Comparison of ENCODE assay signal across 17 cellular contexts in the genomic region with DNA sequence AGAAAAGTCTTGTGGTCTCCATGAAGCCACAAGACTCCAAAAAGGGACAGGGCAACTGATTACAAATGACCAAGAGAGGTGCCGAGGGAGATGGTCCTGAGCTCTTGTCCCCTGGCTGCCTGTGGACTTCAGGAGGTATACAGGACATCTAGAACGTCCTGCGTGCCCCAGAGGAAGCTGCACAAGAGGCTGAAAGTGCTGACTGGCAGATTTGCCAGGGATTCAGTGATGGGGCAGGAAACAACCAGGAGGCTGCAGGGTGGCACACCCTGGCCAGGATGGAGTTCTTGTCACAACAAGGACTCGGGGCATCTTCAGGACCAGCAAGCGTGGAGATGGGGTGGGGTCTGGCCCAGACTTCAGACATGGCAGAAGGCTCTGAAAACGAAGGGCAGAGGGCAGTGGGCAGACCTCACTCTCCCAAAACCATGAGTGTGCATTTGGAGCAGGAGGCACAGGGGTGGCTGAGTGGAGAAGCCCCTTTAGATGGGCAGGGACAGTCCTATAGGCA. TPM values are rescaled to one million over a fixed set of nuclear protein-coding genes. Genes with fewer than 3 reads are reported as not detected.
A peak's percentile ranks its signal among the peaks of the same experiment; 100 is the strongest.
DNase-seq lines count a peak whose midpoint lies in the region; ATAC-seq and TF ChIP-seq lines count a peak whose summit lies in the region.
"Had no signal": no experiment of that assay in that cellular context is flagged by ENCODE, and none has a peak within 500 bp of the region (broad histone marks: within the 10 kb centered on the region; RNA-seq: fewer than 3 reads in every experiment).

No MANE protein-coding gene starts in this region.

- CTCF ChIA-PET in activated CD4-positive, alpha-beta memory T cell treated with anti-CD3 and anti-CD28 coated beads, Interleukin-2, amount 10 ng/mL, durations not matched to agents 7 days and 5 days (lab: Charles Lee), result no interaction called here

- TF ChIP-seq POLR2A in spleen (IDR thresholded peaks at IDR 0.05), result no peak

- H3K27me3 Mint-ChIP-seq in glutamatergic neuron (ENCODE audit: unreplicated experiment), result peaks cover 6% of the 10 kb centered on the region
- peaks cover 21% of the 10 kb centered on the region for H3K27me3 Mint-ChIP-seq in activated CD4-positive, alpha-beta memory T cell treated with anti-CD3 and anti-CD28 coated beads, Interleukin-2, amount 10 ng/mL, durations not matched to agents 7 days and 5 days

- H3K27ac ChIP-seq in WERI-Rb-1, result 0 out of 2 replicates have a peak overlapping the region, but pooled peaks have one; percentile 9
- no peak overlapping the region for H3K27ac ChIP-seq in spleen
- H3K27ac ChIP-seq: BLaER1 treated with 17β-estradiol and CSF1 and Interleukin-3, amounts not matched to agents 10 nM and 100 nM had no signal

- no peak overlapping the region for H3K27ac Mint-ChIP-seq in glutamatergic neuron (ENCODE audit: unreplicated experiment)
- no peak overlapping the region for H3K27ac Mint-ChIP-seq in activated CD4-positive, alpha-beta memory T cell treated with anti-CD3 and anti-CD28 coated beads, Interleukin-2, amount 10 ng/mL, durations not matched to agents 7 days and 5 days

- intact Hi-C loops in spleen (cut with DNase I; ENCODE audit: low total_unique reads), result no loop called here
- intact Hi-C loops in sciatic nerve (cut with DNase I), result no loop called here

- H3K4me3 Mint-ChIP-seq in glutamatergic neuron (ENCODE audit: unreplicated experiment), result no peak overlapping the region
- H3K4me3 Mint-ChIP-seq in activated CD4-positive, alpha-beta memory T cell treated with anti-CD3 and anti-CD28 coated beads, Interleukin-2, amount 10 ng/mL, durations not matched to agents 7 days and 5 days, result no peak overlapping the region
- H3K4me3 Mint-ChIP-seq: HFFc6 had no signal

- 59 to 71% (median 67%) methylated on average over 6 of the region's 6 CpGs for WGBS in spleen, 5 donors

- H3K9me3 ChIP-seq in WERI-Rb-1 (ENCODE audit: severe bottlenecking) (no peaks in the 10 kb centered on the region), spleen (no peaks in the 10 kb centered on the region), MG63 (no peaks in the 10 kb centered on the region)
- H3K9me3 ChIP-seq: BLaER1 treated with 17β-estradiol and CSF1 and Interleukin-3, amounts not matched to agents 10 nM and 100 nM had no signal

- H3K27me3 ChIP-seq in WERI-Rb-1 (ENCODE audit: insufficient read depth, low read depth, severe bottlenecking) (no peaks in the 10 kb centered on the region), spleen (replicated peaks in 1 of 7) (peaks cover 0 to 45% (median 0%) of the 10 kb centered on the region in 7 donors), MG63 (no peaks in the 10 kb centered on the region)
- H3K27me3 ChIP-seq: BLaER1 treated with 17β-estradiol and CSF1 and Interleukin-3, amounts not matched to agents 10 nM and 100 nM had no signal

- H3K36me3 Mint-ChIP-seq in glutamatergic neuron (ENCODE audit: unreplicated experiment), result no peaks in the 10 kb centered on the region
- no peaks in the 10 kb centered on the region for H3K36me3 Mint-ChIP-seq in activated CD4-positive, alpha-beta memory T cell treated with anti-CD3 and anti-CD28 coated beads, Interleukin-2, amount 10 ng/mL, durations not matched to agents 7 days and 5 days (ENCODE audit: low read depth)

- H3K9me3 Mint-ChIP-seq in glutamatergic neuron (ENCODE audit: unreplicated experiment), result no peaks in the 10 kb centered on the region
- no peaks in the 10 kb centered on the region for H3K9me3 Mint-ChIP-seq in activated CD4-positive, alpha-beta memory T cell treated with anti-CD3 and anti-CD28 coated beads, Interleukin-2, amount 10 ng/mL, durations not matched to agents 7 days and 5 days
- H3K9me3 Mint-ChIP-seq: HFFc6 had no signal

- DNase-seq in activated effector memory CD4-positive, alpha-beta T cell treated with anti-CD3 and anti-CD28 coated beads, Interleukin-2, amount 50 U/mL, for 16 hours, result peak; percentile 25
- no peak for DNase-seq in activated effector memory CD4-positive, alpha-beta T cell treated with Interleukin-2 at 50 U/mL for 16 hours
- DNase-seq in WERI-Rb-1, result peak; percentile 22
- peak; percentile 9 for DNase-seq in glutamatergic neuron
- peak; percentile 63 for DNase-seq in spleen
- DNase-seq in MG63, result no peak
- no peak for DNase-seq in activated CD4-positive, alpha-beta memory T cell treated with anti-CD3 and anti-CD28 coated beads, Interleukin-2, amount 10 ng/mL, durations not matched to agents 7 days and 5 days
- no peak for DNase-seq in sciatic nerve (ENCODE audit: low spot score)
- DNase-seq: 8988T, GF-D8, HFFc6, KG1, NCI-H1092 treated with DMSO at 0.1 percent for 48 hours, NCI-H510A treated with DMSO at 0.1 percent for 48 hours, Right ventricle myocardium superior had no signal

- no peak for ATAC-seq in sciatic nerve

- POLR2A ChIA-PET in activated CD4-positive, alpha-beta memory T cell treated with anti-CD3 and anti-CD28 coated beads, Interleukin-2, amount 10 ng/mL, durations not matched to agents 7 days and 5 days (lab: Charles Lee), result no interaction called here

- no peaks in the 10 kb centered on the region for H3K4me1 ChIP-seq in spleen

- H3K36me3 ChIP-seq in WERI-Rb-1 (no peaks in the 10 kb centered on the region), spleen (no peaks in the 10 kb centered on the region), MG63 (no peaks in the 10 kb centered on the region)
- H3K36me3 ChIP-seq: BLaER1 treated with 17β-estradiol and CSF1 and Interleukin-3, amounts not matched to agents 10 nM and 100 nM had no signal

- TF ChIP-seq CTCF in WERI-Rb-1 (IDR thresholded peaks at IDR 0.05; ENCODE audit: low read depth, low read length) (no peak), glutamatergic neuron (IDR thresholded peaks at IDR 0.05; ENCODE audit: partially characterized antibody, unreplicated experiment) (no peak), spleen (IDR thresholded peaks at IDR 0.05 in 8 of 11, conservative IDR thresholded peaks at IDR 0.05 in 3 of 11) (no peak)

- peaks cover 4% of the 10 kb centered on the region for H3K4me1 Mint-ChIP-seq in glutamatergic neuron (ENCODE audit: low read depth, unreplicated experiment)
- no peaks in the 10 kb centered on the region for H3K4me1 Mint-ChIP-seq in activated CD4-positive, alpha-beta memory T cell treated with anti-CD3 and anti-CD28 coated beads, Interleukin-2, amount 10 ng/mL, durations not matched to agents 7 days and 5 days

- H3K4me3 ChIP-seq in WERI-Rb-1 (ENCODE audit: low read depth, low read length) (no peak overlapping the region), spleen (no peak overlapping the region), MG63 (no peak overlapping the region)
- H3K4me3 ChIP-seq: BLaER1 treated with 17β-estradiol and CSF1 and Interleukin-3, amounts not matched to agents 10 nM and 100 nM had no signal

RNA-seq across cellular contexts. Expression of a gene that starts 13.4 kb away (rescaled TPM):
- total RNA-seq in glutamatergic neuron (ENCODE audit: unreplicated experiment) (not detected), spleen (not detected), sciatic nerve (8.2 TPM)
- polyA plus RNA-seq in spleen, result under 1 TPM; 0.04 to 0.10 (median 0.06) TPM
- not detected in 2 replicates for total RNA-seq in MG63 (2014; rRNA removed; shearing (Covaris generic); ENCODE audit: low replicate concordance)
- total RNA-seq in activated CD4-positive, alpha-beta memory T cell treated with anti-CD3 and anti-CD28 coated beads, Interleukin-2, amount 10 ng/mL, durations not matched to agents 7 days and 5 days, result not detected
- total RNA-seq: H4, HFFc6 had no signal

Comparison
In these comparisons a context has a peak if more than half of its experiments do, and no peak if none do; other contexts are left out.
1. DNase-seq: peak in activated effector memory CD4-positive, alpha-beta T cell treated with anti-CD3 and anti-CD28 coated beads, Interleukin-2, amount 50 U/mL, for 16 hours (single experiment), WERI-Rb-1 (single experiment), glutamatergic neuron (single experiment) and spleen (single experiment); none in activated effector memory CD4-positive, alpha-beta T cell treated with Interleukin-2 at 50 U/mL for 16 hours (single experiment), MG63 (single experiment), activated CD4-positive, alpha-beta memory T cell treated with anti-CD3 and anti-CD28 coated beads, Interleukin-2, amount 10 ng/mL, durations not matched to agents 7 days and 5 days (single experiment) and sciatic nerve (single experiment).